In the genomic region with DNA sequence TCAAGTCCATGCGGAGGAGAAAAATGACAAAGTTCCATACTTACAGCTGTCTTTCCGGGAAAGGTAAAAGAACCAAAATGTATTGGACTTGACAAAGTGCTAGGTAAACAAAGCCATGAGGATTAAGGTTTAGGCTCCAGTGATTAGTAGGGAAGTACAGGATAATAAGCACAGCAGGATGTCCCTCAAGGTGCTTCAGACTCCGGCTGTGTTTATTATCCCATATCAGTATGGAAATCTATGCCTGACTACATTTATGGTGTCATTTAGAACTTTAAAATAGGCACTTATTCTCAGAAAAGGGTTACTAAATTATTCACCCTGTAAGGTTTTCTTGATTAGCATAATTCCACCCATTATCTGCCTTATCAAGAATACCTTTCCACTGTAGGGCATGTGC, we compare ENCODE assay signal across 12 cellular contexts.
"Had no signal": no experiment of that assay in that cellular context is flagged by ENCODE, and none has a peak within 500 bp of the region (broad histone marks: within the 10 kb centered on the region; RNA-seq: fewer than 3 reads in every experiment).

No MANE protein-coding gene starts in this region.

- H3K36me3 Mint-ChIP-seq: activated CD4-positive, alpha-beta memory T cell treated with anti-CD3 and anti-CD28 coated beads for 36 hours; activated CD8-positive, alpha-beta memory T cell treated with anti-CD3 and anti-CD28 coated beads, Interleukin-2, amount 10 ng/mL, durations not matched to agents 7 days and 5 days; naive B cell; neural progenitor cell; WTC11 had no signal

- DNase-seq: activated CD4-positive, alpha-beta memory T cell treated with anti-CD3 and anti-CD28 coated beads for 36 hours; activated CD4-positive, alpha-beta T cell treated with anti-CD3 and anti-CD28 coated beads for 4 hours; activated CD8-positive, alpha-beta memory T cell treated with anti-CD3 and anti-CD28 coated beads, Interleukin-2, amount 10 ng/mL, durations not matched to agents 7 days and 5 days; activated naive CD4-positive, alpha-beta T cell treated with anti-CD3 and anti-CD28 coated beads for 36 hours; aorta; central memory CD4-positive, alpha-beta T cell; naive B cell; stimulated activated CD4-positive, alpha-beta T cell treated with anti-CD3 and anti-CD28 coated beads, Interleukin-2, amount 100 ng/mL, for 24 hours; stimulated activated naive CD8-positive, alpha-beta T cell treated with anti-CD3 and anti-CD28 coated beads, Interleukin-15, Interleukin-2, amounts not matched to agents 100 U/mL and 50 U/mL, for 24 hours had no signal

- H3K27me3 Mint-ChIP-seq: activated CD4-positive, alpha-beta memory T cell treated with anti-CD3 and anti-CD28 coated beads for 36 hours; activated CD8-positive, alpha-beta memory T cell treated with anti-CD3 and anti-CD28 coated beads, Interleukin-2, amount 10 ng/mL, durations not matched to agents 7 days and 5 days had no signal

- ATAC-seq: activated CD8-positive, alpha-beta memory T cell treated with anti-CD3 and anti-CD28 coated beads, Interleukin-2, amount 10 ng/mL, durations not matched to agents 7 days and 5 days; activated T-helper 17 cell treated with anti-CD3 and anti-CD28 coated beads, Interleukin-2, amount 50 U/mL, for 72 hours; stimulated activated naive CD8-positive, alpha-beta T cell treated with anti-CD3 and anti-CD28 coated beads, Interleukin-15, Interleukin-2, amounts not matched to agents 100 U/mL and 50 U/mL, for 24 hours had no signal

- H3K9me3 Mint-ChIP-seq: activated CD4-positive, alpha-beta memory T cell treated with anti-CD3 and anti-CD28 coated beads for 36 hours; activated naive CD4-positive, alpha-beta T cell treated with anti-CD3 and anti-CD28 coated beads for 36 hours; activated T-helper 17 cell treated with anti-CD3 and anti-CD28 coated beads, Interleukin-2, amount 50 U/mL, for 72 hours; naive B cell; neural progenitor cell; WTC11 had no signal

- H3K4me1 Mint-ChIP-seq: activated CD8-positive, alpha-beta memory T cell treated with anti-CD3 and anti-CD28 coated beads, Interleukin-2, amount 10 ng/mL, durations not matched to agents 7 days and 5 days; activated T-helper 17 cell treated with anti-CD3 and anti-CD28 coated beads, Interleukin-2, amount 50 U/mL, for 72 hours had no signal

- H3K27ac Mint-ChIP-seq: activated CD4-positive, alpha-beta memory T cell treated with anti-CD3 and anti-CD28 coated beads for 36 hours; activated CD8-positive, alpha-beta memory T cell treated with anti-CD3 and anti-CD28 coated beads, Interleukin-2, amount 10 ng/mL, durations not matched to agents 7 days and 5 days; activated naive CD4-positive, alpha-beta T cell treated with anti-CD3 and anti-CD28 coated beads for 36 hours; activated T-helper 17 cell treated with anti-CD3 and anti-CD28 coated beads, Interleukin-2, amount 50 U/mL, for 72 hours; neural progenitor cell; WTC11 had no signal

- H3K4me3 Mint-ChIP-seq: activated CD4-positive, alpha-beta memory T cell treated with anti-CD3 and anti-CD28 coated beads for 36 hours; activated CD8-positive, alpha-beta memory T cell treated with anti-CD3 and anti-CD28 coated beads, Interleukin-2, amount 10 ng/mL, durations not matched to agents 7 days and 5 days; activated naive CD4-positive, alpha-beta T cell treated with anti-CD3 and anti-CD28 coated beads for 36 hours; activated T-helper 17 cell treated with anti-CD3 and anti-CD28 coated beads, Interleukin-2, amount 50 U/mL, for 72 hours; naive B cell; neural progenitor cell; WTC11 had no signal
